In genomic region chrX:10158279-10158939, GRCh38 we compare ENCODE assay signal across 7 cellular contexts. TPM values are rescaled to one million over a fixed set of nuclear protein-coding genes. Genes with fewer than 3 reads are reported as not detected.
A peak's percentile ranks its signal among the peaks of the same experiment; 100 is the strongest.
DNase-seq lines count a peak whose midpoint lies in the region; ATAC-seq, FAIRE-seq and TF ChIP-seq lines count a peak whose summit lies in the region.

No MANE protein-coding gene starts in this region.

- H3K9ac ChIP-seq in K562 (ENCODE audit: insufficient read depth in 1 of 2, low read depth in 2 of 2, low read length in 2 of 2): 0 out of 4 replicates have a peak overlapping the region, but pooled peaks of 1 of the 2 experiments have one; percentile 22

- FAIRE-seq in K562 (lab: Jason Lieb, UNC): no peak

- no peak for TF ChIP-seq POLR2A in K562 (conservative IDR thresholded peaks at IDR 0.05)

- POLR2A ChIA-PET in K562 (lab: Yijun Ruan, JAX): interaction anchor here (0.5 to 0.7 kb wide), 2 partner anchors 9 to 23 kb away, joined by 3 to 4 read pairs; no protein-coding TSS in a partner anchor

- no peak for TF ChIP-seq EP300 in K562 (IDR thresholded peaks at IDR 0.05; ENCODE audit: low read length)

- no peaks in the 10 kb centered on the region for H3K36me3 ChIP-seq in MG63
- H3K36me3 ChIP-seq in K562 (ENCODE audit: control insufficient read depth, insufficient read depth, low read length): no peaks in the 10 kb centered on the region

- no peaks in the 10 kb centered on the region for H3K9me1 ChIP-seq in K562 (ENCODE audit: control insufficient read depth, insufficient read depth, low read length)

- H2AFZ ChIP-seq in K562 (ENCODE audit: low read depth, low read length): no peak overlapping the region

- no peak overlapping the region for H3K27ac Mint-ChIP-seq in type B pancreatic cell

- peak; percentile 69 for ATAC-seq in GM19035 (IDR thresholded peaks at IDR 0.05; ENCODE audit: unreplicated experiment)
- ATAC-seq in K562: no peak
- ATAC-seq in left colon: peak; percentile 26
- no peak for ATAC-seq in GM19463 (IDR thresholded peaks at IDR 0.05; ENCODE audit: unreplicated experiment)

- BruUV-seq in K562 (replicated peaks; lab: Mats Ljungman, UMichigan): no TSS peak

- H3K27me3 ChIP-seq in MG63 (no peaks in the 10 kb centered on the region), K562 (ENCODE audit: control insufficient read depth in 2 of 2, insufficient read depth in 2 of 2, low read length in 2 of 2) (no peaks in the 10 kb centered on the region)

- intact Hi-C loops in K562 (cut with micrococcal nuclease): loop anchor here (2.0 kb wide), 1 partner anchor 20 kb away; no protein-coding TSS in a partner anchor
- intact Hi-C loops in left colon (cut with DNase I, micrococcal nuclease): no loop called here

- H4K20me1 ChIP-seq in K562 (replicated peaks; ENCODE audit: control insufficient read depth, insufficient read depth, low read length): no peaks in the 10 kb centered on the region

- H3K9me3 Mint-ChIP-seq in type B pancreatic cell: no peaks in the 10 kb centered on the region

- H3K4me1 Mint-ChIP-seq in type B pancreatic cell (ENCODE audit: unreplicated experiment): peaks cover 7% of the 10 kb centered on the region

- no peak overlapping the region; the same call in 1 of the 2 replicates for H3K4me2 ChIP-seq in K562 (ENCODE audit: insufficient read depth, low read length)

- in situ Hi-C loops in K562 (cut with MboI): no loop called here
- in situ Hi-C loops in ACHN (cut with HindIII; ENCODE audit: low pct_ligation_motif_present, low pct_unique_long_range_greater_than_20kb, low sequenced_read_pairs): no loop called here

- no peak for TF ChIP-seq RAD21 in K562 (CRISPR knock-in tag; conservative IDR thresholded peaks at IDR 0.05 in 1 of 2, IDR thresholded peaks at IDR 0.05 in 1 of 2)

- WGBS in K562 (ENCODE audit: insufficient coverage, low coverage, missing lambda C conversion rate): 48% methylated on average over 22 of the region's 60 CpGs

- peak overlapping the region; percentile 48; the same call in 2 of the 3 replicates for H3K27ac ChIP-seq in K562 (ENCODE audit: extremely low read depth, low read depth, low read length)

- CTCF ChIA-PET in K562 (lab: Yijun Ruan, JAX; ENCODE audit: low intra/inter-chr PET ratio): interaction anchor here (1.0 kb wide), 1 partner anchor 39 kb away, joined by 3 read pairs; no protein-coding TSS in a partner anchor

- peak overlapping the region; percentile 77 for H3K4me3 Mint-ChIP-seq in type B pancreatic cell

- H3K27me3 Mint-ChIP-seq in type B pancreatic cell: peaks cover 3% of the 10 kb centered on the region

- H3K79me2 ChIP-seq in K562 (ENCODE audit: control insufficient read depth, insufficient read depth, low read length): no peaks in the 10 kb centered on the region

- no peaks in the 10 kb centered on the region for H3K36me3 Mint-ChIP-seq in type B pancreatic cell

- H3K4me3 ChIP-seq in MG63 (peak overlapping the region; percentile 45), K562 (no peak overlapping the region)

- no peaks in the 10 kb centered on the region for H3K9me3 ChIP-seq in MG63
- no peaks in the 10 kb centered on the region for H3K9me3 ChIP-seq in K562 (replicated peaks; ENCODE audit: control insufficient read depth, insufficient read depth, low read depth, low read length)

- TF ChIP-seq CTCF in K562 (IDR thresholded peaks at IDR 0.05 in 2 of 3, conservative IDR thresholded peaks at IDR 0.05 in 1 of 3; ENCODE audit: insufficient read depth in 2 of 3, low read depth in 1 of 3, low read length in 3 of 3) (no peak), type B pancreatic cell (conservative IDR thresholded peaks at IDR 0.05) (no peak)

- DNase-seq in MG63: peak; percentile 9
- no peak for DNase-seq in K562 (ENCODE audit: extremely low read depth in 1 of 4, low spot score in 3 of 4)
- DNase-seq in left colon: peak in 1 of 2 donors; percentile 36
- DNase-seq in type B pancreatic cell (ENCODE audit: extremely low spot score, unreplicated experiment): no peak
- DNase-seq in ACHN: no peak

- H3K4me1 ChIP-seq in K562 (replicated peaks in 1 of 2; ENCODE audit: control insufficient read depth in 2 of 2, insufficient read depth in 2 of 2, low read length in 2 of 2): peaks cover 13 to 19% of the 10 kb centered on the region in 2 experiments; a peak in 4 of 5 replicates

TF ChIP-seq in K562, 482 proteins besides CTCF, POLR2A, EP300 and RAD21:
- TF ChIP-seq USF2 (CRISPR knock-in tag; IDR thresholded peaks at IDR 0.05) (0 out of 2 replicates have a peak, but pooled peaks have one; percentile 19), USF1 (CRISPR knock-in tag; IDR thresholded peaks at IDR 0.05) (peak; percentile 39; the same call in 1 of the 2 replicates), CBX5 (IDR thresholded peaks at IDR 0.05; ENCODE audit: borderline replicate concordance, low read depth) (no peak), ZFP91 (CRISPR knock-in tag; IDR thresholded peaks at IDR 0.05) (no peak)

RNA-seq across cellular contexts. Expression of gene CLCN4, which starts 1.6 kb away (rescaled TPM):
- 2.3 and 7.1 TPM in 2 replicates for total RNA-seq in MG63 (2014; rRNA removed; shearing (Covaris generic); ENCODE audit: low replicate concordance)
- total RNA-seq in K562 (2011; cell fraction: chromatin; rRNA removed; ENCODE audit: low replicate concordance): 0.28 TPM in 1 of 2 replicates, not detected in the other
- 0.26 and 0.83 TPM in 2 replicates for total RNA-seq in K562 (2011; cell fraction: nucleolus; rRNA removed)
- 0.23 and 0.37 TPM in 2 replicates for total RNA-seq in K562 (2011; cell fraction: nucleoplasm; rRNA removed)
- total RNA-seq in K562 (2014; rRNA removed) (0.05 and 0.12 TPM in 2 replicates), K562 (2014; rRNA removed; fragmentation: Illumina TruSeq; extraction: Trizol) (0.06 and 0.11 TPM in 2 replicates), K562 (2015; rRNA removed; fragmentation: Illumina TruSeq; extraction: Trizol) (0.04 and 0.11 TPM in 2 replicates), K562 (2021) (0.11 TPM in 2 replicates), left colon (1 to 10 TPM in 1 of 2 donors, under 1 TPM in 1; 0.46 to 1.4 TPM), type B pancreatic cell (ENCODE audit: low replicate concordance) (6.4 and 13.0 TPM in 2 replicates)
- polyA plus RNA-seq in K562 (2011; rRNA removed) (0.01 and 0.08 TPM in 2 replicates), K562 (2014; fragmentation: Illumina TruSeq; extraction: Trizol) (0.09 and 0.11 TPM in 2 replicates), K562 (2014; fragmentation: Nextera tagmentation; extraction: Ambion mirVana) (under 1 TPM; 0.03 to 0.24 TPM), K562 (2014; rRNA removed) (0.08 TPM in 1 of 2 replicates, not detected in the other)
- 0.03 and 0.38 TPM in 2 replicates for polyA plus RNA-seq in K562 (2011; cell fraction: cytosol; rRNA removed)
- 0.03 and 0.13 TPM in 2 replicates for polyA plus RNA-seq in K562 (2011; cell fraction: nucleus; rRNA removed)
- 0.16 and 0.26 TPM in 2 replicates for polyA plus RNA-seq in K562 (2012)
- 0.12 and 0.46 TPM in 2 replicates for polyA minus RNA-seq in K562 (2011; rRNA and poly(A)+ RNA removed)
- polyA minus RNA-seq in K562 (2011; cell fraction: cytosol; rRNA and poly(A)+ RNA removed): 0.10 TPM in 1 of 2 replicates, not detected in the other
- polyA minus RNA-seq in K562 (2011; cell fraction: nucleus; rRNA and poly(A)+ RNA removed): under 0.01 and 0.11 TPM in 2 replicates

Comparison
In these comparisons a context has a peak if more than half of its experiments do, and no peak if none do; other contexts are left out.
1. ATAC-seq: peak in GM19035 (single experiment) and left colon (single experiment); none in K562 (single experiment) and GM19463 (single experiment).